Comparison of ENCODE assay signal across 8 cellular contexts in the genomic region with DNA sequence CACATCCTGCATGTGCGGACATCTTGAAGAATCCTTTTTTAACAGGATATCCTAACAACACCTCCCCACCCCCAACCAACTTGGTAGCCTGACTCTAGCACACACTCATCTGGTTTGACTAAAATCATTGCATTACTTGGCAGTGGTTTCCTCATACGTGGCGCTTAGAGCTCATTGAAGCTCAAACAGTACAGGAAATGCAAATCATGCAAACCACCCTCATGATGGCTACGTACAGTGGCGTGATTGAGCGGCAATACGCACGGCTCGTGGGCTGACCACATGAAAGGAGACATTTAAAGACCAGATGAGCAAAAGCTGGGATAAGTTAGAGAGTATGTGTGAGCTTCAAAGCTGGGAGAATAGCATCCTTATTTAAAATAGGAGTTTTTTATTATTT.
DNase-seq lines count a peak whose midpoint lies in the region; ATAC-seq and TF ChIP-seq lines count a peak whose summit lies in the region.

No MANE protein-coding gene starts in this region.

- peak overlapping the region; percentile 72 for H3K27ac ChIP-seq in SU-DHL-6 (ENCODE audit: low read depth, low read length)

- no peaks in the 10 kb centered on the region for H3K9me2 ChIP-seq in SU-DHL-6 (replicated peaks; ENCODE audit: insufficient read depth, low read length)

- H3K9me3 ChIP-seq in SU-DHL-6 (ENCODE audit: insufficient read depth, low read length) = no peaks in the 10 kb centered on the region

- peaks cover 24% of the 10 kb centered on the region; the same call in 1 of the 2 replicates for H3K36me3 ChIP-seq in SU-DHL-6 (ENCODE audit: low read length)

- 0 out of 2 replicates have a peak, but pooled peaks cover 6% of the 10 kb centered on the region for H3F3A ChIP-seq in SU-DHL-6 (ENCODE audit: insufficient read depth)

- no peak overlapping the region for H3K9ac ChIP-seq in SU-DHL-6 (ENCODE audit: low read length)

- DNase-seq in GM12864 (ENCODE audit: low read depth) (peak; percentile 26), RPMI8226 (no peak), NCI-H2081 treated with DMSO at 0.1 percent for 48 hours (lab: John Stamatoyannopoulos, UW) (no peak), pons (ENCODE audit: low spot score) (no peak)
- DNase-seq in activated naive CD8-positive, alpha-beta T cell treated with anti-CD3 and anti-CD28 coated beads, Interleukin-2, amount 50 U/mL, for 16 hours (ENCODE audit: low read depth, low spot score) = peak; percentile 36
- DNase-seq in stimulated activated CD4-positive, alpha-beta T cell treated with anti-CD3 and anti-CD28 coated beads, TNF-alpha, amount 100 ng/mL, for 1 hour (ENCODE audit: low read depth in 3 of 3, low spot score in 1 of 3) = peak; percentile 10 to 26 (median 23)

- H3K79me2 ChIP-seq in SU-DHL-6 (ENCODE audit: insufficient read depth, low read length) = no peaks in the 10 kb centered on the region

- H4K20me1 ChIP-seq in SU-DHL-6 (ENCODE audit: low read depth, low read length) = no peaks in the 10 kb centered on the region

- H2AFZ ChIP-seq in SU-DHL-6 (ENCODE audit: low read depth, low read length, severe bottlenecking) = peak overlapping the region; percentile 9

- no peak for TF ChIP-seq CTCF in GM12864 (IDR thresholded peaks at IDR 0.05; ENCODE audit: low read depth, low read length, missing control alignments)
- no peak for TF ChIP-seq CTCF in SU-DHL-6 (IDR thresholded peaks at IDR 0.05; ENCODE audit: insufficient read depth, low read length, poor library complexity, severe bottlenecking)

- ATAC-seq in HG02588 (IDR thresholded peaks at IDR 0.05; ENCODE audit: unreplicated experiment) = peak; percentile 94

- no peaks in the 10 kb centered on the region for H3K27me3 ChIP-seq in SU-DHL-6 (ENCODE audit: low read length)

- peak overlapping the region; percentile 53 for H3K4me2 ChIP-seq in SU-DHL-6 (ENCODE audit: low read depth, low read length, poor library complexity, severe bottlenecking)

- H3K4me3 ChIP-seq in GM12864 (ENCODE audit: low read depth, low read length) (no peak overlapping the region), SU-DHL-6 (ENCODE audit: insufficient read depth, low read length, poor library complexity, severe bottlenecking) (peak overlapping the region; percentile 26)

Comparison
In these comparisons a context has a peak if more than half of its experiments do, and no peak if none do; other contexts are left out.
1. DNase-seq: peak in GM12864 (single experiment), activated naive CD8-positive, alpha-beta T cell treated with anti-CD3 and anti-CD28 coated beads, Interleukin-2, amount 50 U/mL, for 16 hours (single experiment) and stimulated activated CD4-positive, alpha-beta T cell treated with anti-CD3 and anti-CD28 coated beads, TNF-alpha, amount 100 ng/mL, for 1 hour (3 of 3); none in RPMI8226 (single experiment), NCI-H2081 treated with DMSO at 0.1 percent for 48 hours (single experiment) and pons (single experiment).